10 cellular contexts compared by ENCODE assay signal in genomic region chr17:76537288-76537577, GRCh38. TPM values are rescaled to one million over a fixed set of nuclear protein-coding genes. Genes with fewer than 3 reads are reported as not detected.
DNase-seq lines count a peak whose midpoint lies in the region; ATAC-seq and TF ChIP-seq lines count a peak whose summit lies in the region.
"Had no signal": no experiment of that assay in that cellular context is flagged by ENCODE, and none has a peak within 500 bp of the region (broad histone marks: within the 10 kb centered on the region; RNA-seq: fewer than 3 reads in every experiment).

No MANE protein-coding gene starts in this region.

- CTCF ChIA-PET in CD4-positive, alpha-beta T cell (lab: Charles Lee), result interaction anchor here (1.2 kb wide), 1 partner anchor 14 kb away, joined by 3 read pairs; no protein-coding TSS in a partner anchor

- peaks cover 5 to 13% (median 11%) of the 10 kb centered on the region in 3 donors for H3K4me1 Mint-ChIP-seq in IgD-negative memory B cell
- peaks cover 6% of the 10 kb centered on the region for H3K4me1 Mint-ChIP-seq in CD4-positive, alpha-beta T cell (ENCODE audit: low read depth)

- H3K27ac ChIP-seq in lung (ENCODE audit: low read depth in 1 of 2, low read length in 1 of 2) (peak overlapping the region; percentile 45 to 62), tibial artery (peak overlapping the region; percentile 37 to 59)
- no peak overlapping the region for H3K27ac ChIP-seq in CD4-positive, alpha-beta T cell (ENCODE audit: low read depth, low read length)

- TF ChIP-seq CTCF in lung (IDR thresholded peaks at IDR 0.05; ENCODE audit: control extremely low read depth, extremely low read depth) (no peak), tibial artery (IDR thresholded peaks at IDR 0.05) (no peak)
- TF ChIP-seq CTCF in CD4-positive, alpha-beta T cell (IDR thresholded peaks at IDR 0.05), result no peak

- 10 to 11% methylated on average over 25 to 26 of the region's 26 CpGs for WGBS in lung, 2 donors

- peaks cover 2% of the 10 kb centered on the region for H3K36me3 Mint-ChIP-seq in IgD-negative memory B cell
- H3K36me3 Mint-ChIP-seq in CD4-positive, alpha-beta T cell (ENCODE audit: low read depth), result no peaks in the 10 kb centered on the region

- H3K27ac Mint-ChIP-seq in IgD-negative memory B cell, result no peak overlapping the region
- H3K27ac Mint-ChIP-seq in CD4-positive, alpha-beta T cell, result no peak overlapping the region

- intact Hi-C loops in tibial artery (cut with DNase I; ENCODE audit: low total_unique reads), result no loop called here
- intact Hi-C loops in CD4-positive, alpha-beta T cell (cut with DNase I, micrococcal nuclease), result no loop called here

- peak overlapping the region; percentile 65 for H3K9ac ChIP-seq in endocrine pancreas (ENCODE audit: control insufficient read depth, insufficient read depth, low read length)

- DNase-seq in lung (ENCODE audit: low spot score) (no peak), tibial artery (no peak)
- no peak for DNase-seq in CD4-positive, alpha-beta T cell
- DNase-seq: central memory CD4-positive, alpha-beta T cell; NCI-H446 had no signal

- peaks cover 15% of the 10 kb centered on the region for H3K27me3 Mint-ChIP-seq in IgD-negative memory B cell
- peaks cover 53% of the 10 kb centered on the region for H3K27me3 Mint-ChIP-seq in CD4-positive, alpha-beta T cell

- H3K9me3 ChIP-seq in endocrine pancreas (ENCODE audit: control insufficient read depth, low read length) (no peaks in the 10 kb centered on the region), lung (ENCODE audit: control insufficient read depth in 2 of 2, insufficient read depth in 1 of 2, low read length in 1 of 2) (no peaks in the 10 kb centered on the region), tibial artery (no peaks in the 10 kb centered on the region)
- no peaks in the 10 kb centered on the region for H3K9me3 ChIP-seq in CD4-positive, alpha-beta T cell (ENCODE audit: control insufficient read depth, low read length)

- POLR2A ChIA-PET in CD4-positive, alpha-beta T cell (lab: Charles Lee), result no interaction called here

- H3K9me3 Mint-ChIP-seq in IgD-negative memory B cell, result no peaks in the 10 kb centered on the region
- no peaks in the 10 kb centered on the region for H3K9me3 Mint-ChIP-seq in CD4-positive, alpha-beta T cell

- no peaks in the 10 kb centered on the region for H3K4me1 ChIP-seq in endocrine pancreas (ENCODE audit: control insufficient read depth, insufficient read depth, low read length)
- peaks cover 0 to 19% of the 10 kb centered on the region in 2 donors for H3K4me1 ChIP-seq in lung (ENCODE audit: control insufficient read depth in 2 of 2, insufficient read depth in 2 of 2, low read length in 2 of 2)
- H3K4me1 ChIP-seq in tibial artery, result peaks cover 0 to 30% (median 21%) of the 10 kb centered on the region in 4 donors

- ATAC-seq in lung (ENCODE audit: insufficient read depth, low FRiP score), result no peak
- no peak for ATAC-seq in CD4-positive, alpha-beta T cell (ENCODE audit: poor library complexity)
- no peak for ATAC-seq in GM18907 (IDR thresholded peaks at IDR 0.05; ENCODE audit: unreplicated experiment)
- ATAC-seq in GM19351 (IDR thresholded peaks at IDR 0.05; ENCODE audit: unreplicated experiment), result no peak
- no peak for ATAC-seq in HG02571 (IDR thresholded peaks at IDR 0.05; ENCODE audit: unreplicated experiment)

- peaks cover 2% of the 10 kb centered on the region for H3K27me3 ChIP-seq in endocrine pancreas (ENCODE audit: control insufficient read depth, insufficient read depth, low read length)
- H3K27me3 ChIP-seq in lung (ENCODE audit: control insufficient read depth, insufficient read depth), result no peaks in the 10 kb centered on the region
- H3K27me3 ChIP-seq in tibial artery, result peaks cover 0 to 50% of the 10 kb centered on the region in 2 donors
- peaks cover 43% of the 10 kb centered on the region for H3K27me3 ChIP-seq in CD4-positive, alpha-beta T cell (ENCODE audit: control insufficient read depth, insufficient read depth, low read length)

- H3K4me3 Mint-ChIP-seq in IgD-negative memory B cell, result peak overlapping the region in 3 of 4 donors; percentile 37 to 68 (median 44)
- H3K4me3 Mint-ChIP-seq in CD4-positive, alpha-beta T cell, result no peak overlapping the region

- no peak overlapping the region for H3K4me3 ChIP-seq in endocrine pancreas (ENCODE audit: control insufficient read depth, insufficient read depth, low read length)
- H3K4me3 ChIP-seq in lung, result peak overlapping the region; percentile 25
- peak overlapping the region; percentile 30 to 46 for H3K4me3 ChIP-seq in tibial artery

- H3K36me3 ChIP-seq in endocrine pancreas (ENCODE audit: control insufficient read depth, insufficient read depth, low read length) (no peaks in the 10 kb centered on the region), lung (ENCODE audit: control insufficient read depth in 2 of 2, insufficient read depth in 2 of 2, low read length in 2 of 2) (no peaks in the 10 kb centered on the region), tibial artery (no peaks in the 10 kb centered on the region)

RNA-seq across cellular contexts. Expression of gene CYGB, which starts 0.3 kb away (rescaled TPM):
- polyA plus RNA-seq in IgD-negative memory B cell, result 2.1 TPM
- 10 to 100 TPM; 15.9 to 20.0 TPM for total RNA-seq in lung
- polyA plus RNA-seq in lung, result 10 to 100 TPM; 21.4 to 30.4 TPM
- not detected for total RNA-seq in CD4-positive, alpha-beta T cell

RNA-seq across cellular contexts. Expression of gene PRCD, which starts 2.6 kb away (rescaled TPM):
- polyA plus RNA-seq in IgD-negative memory B cell (24.4 TPM), lung (1 to 10 TPM; 2.0 to 7.9 TPM)
- total RNA-seq in lung, result 10 to 100 TPM in 1 of 2 donors, 1 to 10 TPM in 1; 3.3 to 11.3 TPM
- not detected for total RNA-seq in CD4-positive, alpha-beta T cell

RNA-seq across cellular contexts. Expression of gene RHBDF2, which starts 36.0 kb away (rescaled TPM):
- polyA plus RNA-seq in IgD-negative memory B cell (160 TPM), lung (100 to 1,000 TPM in 1 of 2 donors, 10 to 100 TPM in 1; 20.1 to 116 TPM)
- 10 to 100 TPM; 22.7 to 56.5 TPM for total RNA-seq in lung
- 10 to 100 TPM; 22.6 to 24.9 TPM for total RNA-seq in CD4-positive, alpha-beta T cell

RNA-seq across cellular contexts. Expression of gene ST6GALNAC2, which starts 48.4 kb away (rescaled TPM):
- polyA plus RNA-seq in IgD-negative memory B cell, result 0.68 TPM
- 10 to 100 TPM; 20.8 to 38.0 TPM for total RNA-seq in lung
- 10 to 100 TPM; 12.1 to 15.4 TPM for polyA plus RNA-seq in lung
- total RNA-seq in CD4-positive, alpha-beta T cell, result 1 to 10 TPM in 1 of 2 experiments, under 1 TPM in 1; 0.49 to 1.2 TPM

Comparison
In these comparisons a context has a peak if more than half of its experiments do, and no peak if none do; other contexts are left out.
1. RNA of gene CYGB, which starts 0.3 kb away (total RNA-seq): 15.9 to 20.0 TPM in lung; not detected in CD4-positive, alpha-beta T cell; every median in the first group is over 10 times any median in the second.
2. RNA of gene PRCD, which starts 2.6 kb away (total RNA-seq): 3.3 to 11.3 TPM in lung; not detected in CD4-positive, alpha-beta T cell; every median in the first group is over 4 times any median in the second.